Comparison of ENCODE assay signal across 18 cellular contexts in genomic region chr10:109979215-109979614, GRCh38. TPM values are rescaled to one million over a fixed set of nuclear protein-coding genes. Genes with fewer than 3 reads are reported as not detected.
DNase-seq lines count a peak whose midpoint lies in the region; ATAC-seq, FAIRE-seq and TF ChIP-seq lines count a peak whose summit lies in the region.
"Had no signal": no experiment of that assay in that cellular context is flagged by ENCODE, and none has a peak within 500 bp of the region (broad histone marks: within the 10 kb centered on the region; RNA-seq: fewer than 3 reads in every experiment).

No MANE protein-coding gene starts in this region.

- peak overlapping the region; percentile 79 for H3K27ac Mint-ChIP-seq in Caco-2 (ENCODE audit: unreplicated experiment)
- no peak overlapping the region for H3K27ac Mint-ChIP-seq in activated CD8-positive, alpha-beta memory T cell treated with anti-CD3 and anti-CD28 coated beads, Interleukin-2, amount 10 ng/mL, durations not matched to agents 7 days and 5 days
- H3K27ac Mint-ChIP-seq: CD4-positive, alpha-beta T cell had no signal

- H3K27ac ChIP-seq in esophagus muscularis mucosa (replicated peaks in 1 of 4), result peak overlapping the region in 3 of 4 donors; percentile 23 to 45 (median 30)
- H3K27ac ChIP-seq in smooth muscle cell (ENCODE audit: low read depth), result peak overlapping the region; percentile 98
- no peak overlapping the region for H3K27ac ChIP-seq in small intestine (ENCODE audit: low read depth in 1 of 2, low read length in 1 of 2)

- no peaks in the 10 kb centered on the region for H3K9me3 Mint-ChIP-seq in Caco-2 (ENCODE audit: unreplicated experiment)
- peaks cover 2% of the 10 kb centered on the region for H3K9me3 Mint-ChIP-seq in activated CD8-positive, alpha-beta memory T cell treated with anti-CD3 and anti-CD28 coated beads, Interleukin-2, amount 10 ng/mL, durations not matched to agents 7 days and 5 days (ENCODE audit: low read depth)
- H3K9me3 Mint-ChIP-seq: CD4-positive, alpha-beta T cell had no signal

- intact Hi-C loops in Caco-2 (cut with micrococcal nuclease; ENCODE audit: unreplicated experiment) (no loop called here), esophagus muscularis mucosa (cut with DNase I) (no loop called here), cardiac septum (cut with DNase I) (no loop called here)

- WGBS in esophagus muscularis mucosa, result 92% methylated on average over 2 of the region's 2 CpGs
- WGBS in smooth muscle cell (ENCODE audit: low lambda C conversion rate), result 85% methylated on average over 2 of the region's 2 CpGs
- WGBS in small intestine, 3 donors, result 81 to 97% (median 91%) methylated on average over 2 of the region's 2 CpGs

- H3K4me3 ChIP-seq in Caco-2 (ENCODE audit: low read depth, low read length) (no peak overlapping the region), esophagus muscularis mucosa (no peak overlapping the region), smooth muscle cell (no peak overlapping the region), small intestine (ENCODE audit: low read depth in 1 of 2, low read length in 2 of 2) (no peak overlapping the region)
- H3K4me3 ChIP-seq: GM12878 had no signal

- H3K27me3 Mint-ChIP-seq in Caco-2 (ENCODE audit: insufficient read depth, unreplicated experiment), result no peaks in the 10 kb centered on the region
- peaks cover 13% of the 10 kb centered on the region for H3K27me3 Mint-ChIP-seq in activated CD8-positive, alpha-beta memory T cell treated with anti-CD3 and anti-CD28 coated beads, Interleukin-2, amount 10 ng/mL, durations not matched to agents 7 days and 5 days
- H3K27me3 Mint-ChIP-seq: CD4-positive, alpha-beta T cell had no signal

- TF ChIP-seq CTCF in Caco-2 (IDR thresholded peaks at IDR 0.05; ENCODE audit: insufficient read depth in 1 of 2, low read depth in 1 of 2, low read length in 1 of 2, severe bottlenecking in 1 of 2, unreplicated experiment in 1 of 2) (no peak), esophagus muscularis mucosa (IDR thresholded peaks at IDR 0.05) (no peak), smooth muscle cell (IDR thresholded peaks at IDR 0.05; ENCODE audit: borderline replicate concordance, insufficient read depth, poor library complexity, severe bottlenecking) (no peak)

- H3K4me1 ChIP-seq in Caco-2 (peaks cover 44% of the 10 kb centered on the region), esophagus muscularis mucosa (peaks cover 0 to 21% (median 13%) of the 10 kb centered on the region in 4 donors), smooth muscle cell (ENCODE audit: low read depth) (peaks cover 31% of the 10 kb centered on the region), small intestine (ENCODE audit: control insufficient read depth in 2 of 2, insufficient read depth in 1 of 2, low read depth in 1 of 2, low read length in 1 of 2) (peaks cover 4 to 27% of the 10 kb centered on the region in 2 donors)

- H3K4me1 Mint-ChIP-seq in Caco-2 (ENCODE audit: low read depth, unreplicated experiment), result peaks cover 74% of the 10 kb centered on the region
- H3K4me1 Mint-ChIP-seq in activated CD8-positive, alpha-beta memory T cell treated with anti-CD3 and anti-CD28 coated beads, Interleukin-2, amount 10 ng/mL, durations not matched to agents 7 days and 5 days, result peaks cover 1% of the 10 kb centered on the region

- no peaks in the 10 kb centered on the region for H3K79me2 ChIP-seq in smooth muscle cell (ENCODE audit: low read depth)

- POLR2A ChIA-PET in Caco-2 (lab: Charles Lee), result no interaction called here

- CTCF ChIA-PET in Caco-2 (lab: Charles Lee), result interaction anchor here (0.6 to 1.5 kb wide), 6 partner anchors 9 to 525 kb away, joined by 3 to 5 read pairs (median 4); partner anchors contain the start of gene ADD3
- CTCF ChIA-PET in activated CD8-positive, alpha-beta memory T cell treated with anti-CD3 and anti-CD28 coated beads, Interleukin-2, amount 10 ng/mL, durations not matched to agents 7 days and 5 days (lab: Charles Lee), result interaction anchor here (0.8 to 2.5 kb wide), 12 partner anchors 10 to 229 kb away, joined by 3 to 9 read pairs (median 4); partner anchors contain the start of gene ADD3

- H3K9me3 ChIP-seq in Caco-2 (no peaks in the 10 kb centered on the region), esophagus muscularis mucosa (no peaks in the 10 kb centered on the region), smooth muscle cell (replicated peaks; ENCODE audit: low read depth) (no peaks in the 10 kb centered on the region), small intestine (ENCODE audit: control insufficient read depth, low read depth) (no peaks in the 10 kb centered on the region)

- no peak overlapping the region for H3K4me3 Mint-ChIP-seq in Caco-2 (ENCODE audit: unreplicated experiment)
- H3K4me3 Mint-ChIP-seq in activated CD8-positive, alpha-beta memory T cell treated with anti-CD3 and anti-CD28 coated beads, Interleukin-2, amount 10 ng/mL, durations not matched to agents 7 days and 5 days, result no peak overlapping the region
- H3K4me3 Mint-ChIP-seq: CD4-positive, alpha-beta T cell had no signal

- H3K36me3 ChIP-seq in Caco-2 (ENCODE audit: control insufficient read depth, insufficient read depth, low read length) (no peaks in the 10 kb centered on the region), esophagus muscularis mucosa (no peaks in the 10 kb centered on the region), smooth muscle cell (ENCODE audit: low read depth) (no peaks in the 10 kb centered on the region), small intestine (ENCODE audit: control insufficient read depth in 2 of 2, insufficient read depth in 2 of 2, low read length in 2 of 2) (no peaks in the 10 kb centered on the region)

- FAIRE-seq in TTC549 (lab: Jason Lieb, UNC) (peak; percentile 57), small intestine (lab: Jason Lieb, UNC) (no peak)
- FAIRE-seq: A204.1, GM12878 had no signal

- H3K36me3 Mint-ChIP-seq in Caco-2 (ENCODE audit: insufficient read depth, unreplicated experiment), result peaks cover 20% of the 10 kb centered on the region
- no peaks in the 10 kb centered on the region for H3K36me3 Mint-ChIP-seq in activated CD8-positive, alpha-beta memory T cell treated with anti-CD3 and anti-CD28 coated beads, Interleukin-2, amount 10 ng/mL, durations not matched to agents 7 days and 5 days

- H3K9ac ChIP-seq in smooth muscle cell (ENCODE audit: low read depth), result peak overlapping the region; percentile 31

- no peak for TF ChIP-seq EP300 in esophagus muscularis mucosa (IDR thresholded peaks at IDR 0.05)

- H3K4me2 ChIP-seq in smooth muscle cell, result peak overlapping the region; percentile 73

- H4K20me1 ChIP-seq in smooth muscle cell (ENCODE audit: low read depth), result no peaks in the 10 kb centered on the region

- BruUV-seq in Caco-2 (replicated peaks; lab: Mats Ljungman, UMichigan), result no TSS peak

- TF ChIP-seq POLR2A in esophagus muscularis mucosa (IDR thresholded peaks at IDR 0.05; ENCODE audit: low read depth), result no peak

- ATAC-seq in activated CD4-positive, CD25-positive, alpha-beta regulatory T cell treated with anti-CD3 and anti-CD28 coated beads, Interleukin-2, amount 50 U/mL, for 24 hours, result no peak
- no peak for ATAC-seq in activated CD8-positive, alpha-beta memory T cell treated with anti-CD3 and anti-CD28 coated beads, Interleukin-2, amount 10 ng/mL, durations not matched to agents 7 days and 5 days

- no peak overlapping the region for H2AFZ ChIP-seq in smooth muscle cell (ENCODE audit: low read depth)

- peaks cover 11% of the 10 kb centered on the region for H3F3A ChIP-seq in smooth muscle cell (ENCODE audit: low read depth)

- DNase-seq in Caco-2 (no peak), esophagus muscularis mucosa (ENCODE audit: extremely low spot score) (no peak), smooth muscle cell (lab: John Stamatoyannopoulos, UW; ENCODE audit: unreplicated experiment) (no peak), small intestine (no peak), cardiac septum (ENCODE audit: low spot score) (no peak)
- DNase-seq in activated CD8-positive, alpha-beta memory T cell treated with anti-CD3 and anti-CD28 coated beads, Interleukin-2, amount 10 ng/mL, durations not matched to agents 7 days and 5 days, result no peak
- DNase-seq: Calu3; CD4-positive, alpha-beta T cell; NCI-H1048; NCI-H1436 treated with DMSO at 0.1 percent for 48 hours; NCI-H2029; NCI-H345; NCI-H524 treated with DMSO at 0.1 percent for 48 hours; SHP77 treated with DMSO at 0.1 percent for 48 hours had no signal

- H3K27me3 ChIP-seq in Caco-2 (replicated peaks; ENCODE audit: control insufficient read depth, insufficient read depth, low read length) (no peaks in the 10 kb centered on the region), esophagus muscularis mucosa (no peaks in the 10 kb centered on the region), smooth muscle cell (ENCODE audit: low read depth) (no peaks in the 10 kb centered on the region), small intestine (ENCODE audit: control insufficient read depth in 2 of 2, insufficient read depth in 2 of 2, low read length in 2 of 2) (no peaks in the 10 kb centered on the region)

RNA-seq across cellular contexts. Expression of gene ADD3, which starts 28.6 kb away (rescaled TPM):
- 236 and 264 TPM in 2 replicates for total RNA-seq in Caco-2 (2022)
- total RNA-seq in esophagus muscularis mucosa, result 100 to 1,000 TPM in 2 of 4 donors, 10 to 100 TPM in 2; 60.1 to 228 (median 99.2) TPM
- total RNA-seq in smooth muscle cell, result 154 and 155 TPM in 2 replicates
- 66.3 and 75.0 TPM in 2 replicates for polyA plus RNA-seq in smooth muscle cell
- polyA plus RNA-seq in small intestine, result 100 to 1,000 TPM in 1 of 3 donors, 10 to 100 TPM in 2; 63.7 to 123 (median 74.8) TPM
- total RNA-seq in activated CD8-positive, alpha-beta memory T cell treated with anti-CD3 and anti-CD28 coated beads, Interleukin-2, amount 10 ng/mL, durations not matched to agents 7 days and 5 days, result 100 to 1,000 TPM; 124 to 206 TPM
- total RNA-seq in cardiac septum, result 77.2 TPM

RNA-seq across cellular contexts. Expression of gene XPNPEP1, which starts 55.9 kb away (rescaled TPM):
- 76.6 and 92.4 TPM in 2 replicates for total RNA-seq in Caco-2 (2022)
- 10 to 100 TPM; 43.2 to 61.9 (median 48.8) TPM for total RNA-seq in esophagus muscularis mucosa
- total RNA-seq in smooth muscle cell, result 115 and 147 TPM in 2 replicates
- polyA plus RNA-seq in smooth muscle cell, result 63.0 and 64.3 TPM in 2 replicates
- polyA plus RNA-seq in small intestine, result 100 to 1,000 TPM in 2 of 3 donors, 10 to 100 TPM in 1; 76.6 to 138 (median 118) TPM
- 10 to 100 TPM; 72.7 to 84.8 TPM for total RNA-seq in activated CD8-positive, alpha-beta memory T cell treated with anti-CD3 and anti-CD28 coated beads, Interleukin-2, amount 10 ng/mL, durations not matched to agents 7 days and 5 days
- total RNA-seq in cardiac septum, result 43.5 TPM

Comparison
In these comparisons a context has a peak if more than half of its experiments do, and no peak if none do; other contexts are left out.
1. H3K27ac ChIP-seq: peak in esophagus muscularis mucosa (3 of 4) and smooth muscle cell (single experiment); none in small intestine (0 of 2).